In the genomic region with DNA sequence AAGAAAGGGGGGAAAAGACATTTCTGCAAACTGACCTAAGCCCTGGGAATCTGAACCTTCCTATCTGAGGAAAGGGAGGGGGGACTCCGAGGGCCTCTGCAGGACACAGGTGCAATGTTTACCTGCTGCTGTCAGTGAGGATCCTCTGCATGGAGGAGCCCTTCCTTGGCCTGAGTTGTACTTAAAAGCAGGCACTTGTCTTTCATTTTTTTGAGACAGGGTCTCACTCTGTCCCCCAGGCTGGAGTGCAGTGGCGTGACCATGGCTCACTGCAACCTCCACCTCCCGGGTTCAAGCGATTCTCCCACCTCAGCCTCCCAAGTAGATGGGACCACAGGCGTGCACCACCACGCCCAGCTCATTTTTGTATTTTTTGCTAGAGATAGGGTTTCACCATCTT, we compare ENCODE assay signal across 6 cellular contexts. TPM values are rescaled to one million over a fixed set of nuclear protein-coding genes. Genes with fewer than 3 reads are reported as not detected.
"Had no signal": no experiment of that assay in that cellular context is flagged by ENCODE, and none has a peak within 500 bp of the region (broad histone marks: within the 10 kb centered on the region; RNA-seq: fewer than 3 reads in every experiment).

No MANE protein-coding gene starts in this region.

RNA-seq across cellular contexts. Expression of a gene that starts 13.2 kb away (rescaled TPM):
- total RNA-seq: activated CD4-positive, alpha-beta memory T cell treated with anti-CD3 and anti-CD28 coated beads, Interleukin-2, amount 10 ng/mL, durations not matched to agents 7 days and 5 days; activated CD8-positive, alpha-beta memory T cell treated with anti-CD3 and anti-CD28 coated beads, Interleukin-2, amount 10 ng/mL, durations not matched to agents 7 days and 5 days; aorta; MCF 10A; PC-9; Right ventricle myocardium superior had no signal
- polyA plus RNA-seq: aorta had no signal
